14 cellular contexts compared by ENCODE assay signal in the genomic region with DNA sequence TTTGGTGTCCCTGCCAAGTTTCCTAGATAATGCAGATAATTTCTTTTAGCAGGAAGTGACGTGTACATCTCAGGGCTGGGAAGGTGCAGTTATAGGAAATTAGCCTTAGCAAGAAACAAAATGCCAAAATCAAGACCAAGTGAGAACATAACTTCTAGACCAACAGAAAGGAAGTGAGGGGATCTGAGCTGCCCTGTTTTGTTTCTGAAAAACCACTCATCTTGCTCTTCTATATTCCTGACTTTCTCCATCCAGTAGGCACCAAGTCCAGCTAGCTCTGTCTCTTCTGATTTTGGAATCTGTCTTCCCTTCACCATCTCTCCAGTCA. TPM values are rescaled to one million over a fixed set of nuclear protein-coding genes. Genes with fewer than 3 reads are reported as not detected.
DNase-seq lines count a peak whose midpoint lies in the region; ATAC-seq and TF ChIP-seq lines count a peak whose summit lies in the region.
"Had no signal": no experiment of that assay in that cellular context is flagged by ENCODE, and none has a peak within 500 bp of the region (broad histone marks: within the 10 kb centered on the region; RNA-seq: fewer than 3 reads in every experiment).

No MANE protein-coding gene starts in this region.

- DNase-seq in Caco-2 (no peak), brain microvascular endothelial cell (no peak), natural killer cell (no peak), endothelial cell (ENCODE audit: low spot score) (no peak), GM13977 (ENCODE audit: low spot score) (no peak)
- DNase-seq in stimulated activated CD4-positive, alpha-beta T cell treated with anti-CD3 and anti-CD28 coated beads, Interleukin-2, amount 100 ng/mL, for 24 hours = no peak
- DNase-seq: NCI-H1694 treated with DMSO at 0.1 percent for 48 hours, SHP77 had no signal

- no peaks in the 10 kb centered on the region for H3K36me3 ChIP-seq in Caco-2 (ENCODE audit: control insufficient read depth, insufficient read depth, low read length)
- no peaks in the 10 kb centered on the region for H3K36me3 ChIP-seq in brain microvascular endothelial cell (replicated peaks)
- H3K36me3 ChIP-seq: ascending aorta, right atrium auricular region, thoracic aorta had no signal

- TF ChIP-seq CTCF in Caco-2 (IDR thresholded peaks at IDR 0.05; ENCODE audit: insufficient read depth in 1 of 2, low read depth in 1 of 2, low read length in 1 of 2, severe bottlenecking in 1 of 2, unreplicated experiment in 1 of 2) = no peak
- no peak for TF ChIP-seq CTCF in brain microvascular endothelial cell (IDR thresholded peaks at IDR 0.05; ENCODE audit: low read depth, low read length, missing control alignments)
- no peak for TF ChIP-seq CTCF in natural killer cell (IDR thresholded peaks at IDR 0.05)
- TF ChIP-seq CTCF in endothelial cell (IDR thresholded peaks at IDR 0.05; ENCODE audit: unreplicated experiment) = no peak
- no peak for TF ChIP-seq CTCF in GM13977 (IDR thresholded peaks at IDR 0.05; ENCODE audit: extremely low read depth, insufficient read depth, missing control alignments)

- H3K27me3 Mint-ChIP-seq in Caco-2 (ENCODE audit: insufficient read depth, unreplicated experiment) (no peaks in the 10 kb centered on the region), natural killer cell (ENCODE audit: low read depth in 2 of 2) (no peaks in the 10 kb centered on the region), endothelial cell (ENCODE audit: unreplicated experiment) (peaks cover 2% of the 10 kb centered on the region)
- H3K27me3 Mint-ChIP-seq: B cell had no signal

- peaks cover 85% of the 10 kb centered on the region for H3K4me1 ChIP-seq in Caco-2

- peak overlapping the region; percentile 89 for H3K27ac Mint-ChIP-seq in Caco-2 (ENCODE audit: unreplicated experiment)
- H3K27ac Mint-ChIP-seq in natural killer cell = peak overlapping the region; percentile 80
- H3K27ac Mint-ChIP-seq in endothelial cell (ENCODE audit: unreplicated experiment) = no peak overlapping the region
- H3K27ac Mint-ChIP-seq: B cell had no signal

- ATAC-seq in HG02798 (IDR thresholded peaks at IDR 0.05; ENCODE audit: poor library complexity, unreplicated experiment) = peak; percentile 8
- peak; percentile 40 to 52 (median 41) for ATAC-seq in natural killer cell
- no peak for ATAC-seq in GM18505 (IDR thresholded peaks at IDR 0.05; ENCODE audit: unreplicated experiment)

- no peaks in the 10 kb centered on the region for H3K27me3 ChIP-seq in Caco-2 (replicated peaks; ENCODE audit: control insufficient read depth, insufficient read depth, low read length)
- H3K27me3 ChIP-seq in brain microvascular endothelial cell (replicated peaks) = no peaks in the 10 kb centered on the region
- H3K27me3 ChIP-seq: ascending aorta, right atrium auricular region had no signal

- no TSS peak for BruUV-seq in Caco-2 (replicated peaks; lab: Mats Ljungman, UMichigan)

- TF ChIP-seq POLR2A in GM18505 (IDR thresholded peaks at IDR 0.05; ENCODE audit: borderline replicate concordance, extremely low read depth, insufficient read depth, insufficient read length) = no peak

- no peak overlapping the region for H3K4me3 ChIP-seq in Caco-2 (ENCODE audit: low read depth, low read length)
- no peak overlapping the region for H3K4me3 ChIP-seq in brain microvascular endothelial cell (ENCODE audit: low read depth, low read length)
- H3K4me3 ChIP-seq: ascending aorta, right atrium auricular region, thoracic aorta had no signal

- H3K9me3 ChIP-seq in Caco-2 = no peaks in the 10 kb centered on the region
- H3K9me3 ChIP-seq: ascending aorta, right atrium auricular region, thoracic aorta had no signal

- peak overlapping the region; percentile 83 for H3K27ac ChIP-seq in brain microvascular endothelial cell
- H3K27ac ChIP-seq: right atrium auricular region had no signal

- POLR2A ChIA-PET in Caco-2 (lab: Charles Lee) = interaction anchor here (2.3 kb wide), 1 partner anchor 23 kb away, joined by 14 read pairs; a partner anchor contains a TSS

- no peaks in the 10 kb centered on the region for H3K9me3 Mint-ChIP-seq in Caco-2 (ENCODE audit: unreplicated experiment)
- H3K9me3 Mint-ChIP-seq in natural killer cell = no peaks in the 10 kb centered on the region
- H3K9me3 Mint-ChIP-seq in endothelial cell (ENCODE audit: unreplicated experiment) = no peaks in the 10 kb centered on the region

- H3K4me3 Mint-ChIP-seq in Caco-2 (ENCODE audit: unreplicated experiment) = no peak overlapping the region
- peak overlapping the region; percentile 51 for H3K4me3 Mint-ChIP-seq in natural killer cell
- H3K4me3 Mint-ChIP-seq in endothelial cell (ENCODE audit: unreplicated experiment) = no peak overlapping the region
- H3K4me3 Mint-ChIP-seq: B cell had no signal

- CTCF ChIA-PET in Caco-2 (lab: Charles Lee) = no interaction called here

- in situ Hi-C loops in brain microvascular endothelial cell (cut with HindIII; ENCODE audit: low pct_ligation_motif_present, low sequenced_read_pairs) (no loop called here), GM13977 (cut with MboI; ENCODE audit: low pct_unique_long_range_greater_than_20kb, low sequenced_read_pairs, unreplicated experiment) (no loop called here)

- peaks cover 10% of the 10 kb centered on the region for H3K36me3 Mint-ChIP-seq in Caco-2 (ENCODE audit: insufficient read depth, unreplicated experiment)
- no peaks in the 10 kb centered on the region for H3K36me3 Mint-ChIP-seq in natural killer cell
- H3K36me3 Mint-ChIP-seq in endothelial cell (ENCODE audit: low read depth, unreplicated experiment) = peaks cover 6% of the 10 kb centered on the region

- peaks cover 30% of the 10 kb centered on the region for H3K4me1 Mint-ChIP-seq in Caco-2 (ENCODE audit: low read depth, unreplicated experiment)
- peaks cover 18 to 19% of the 10 kb centered on the region in 2 donors for H3K4me1 Mint-ChIP-seq in natural killer cell
- peaks cover 18% of the 10 kb centered on the region for H3K4me1 Mint-ChIP-seq in endothelial cell (ENCODE audit: unreplicated experiment)
- H3K4me1 Mint-ChIP-seq: B cell had no signal

- intact Hi-C loops in Caco-2 (cut with micrococcal nuclease; ENCODE audit: unreplicated experiment) = no loop called here
- intact Hi-C loops in natural killer cell (cut with micrococcal nuclease) = no loop called here

RNA-seq across cellular contexts. Expression of a gene that starts 23.9 kb away (rescaled TPM):
- total RNA-seq in Caco-2 (2022) (22.4 and 30.8 TPM in 2 replicates), natural killer cell (100 to 1,000 TPM in 2 of 3 donors, 10 to 100 TPM in 1; 52.2 to 222 (median 141) TPM), endothelial cell (ENCODE audit: unreplicated experiment) (232 TPM)
